29 cellular contexts compared by ENCODE assay signal in the genomic region with DNA sequence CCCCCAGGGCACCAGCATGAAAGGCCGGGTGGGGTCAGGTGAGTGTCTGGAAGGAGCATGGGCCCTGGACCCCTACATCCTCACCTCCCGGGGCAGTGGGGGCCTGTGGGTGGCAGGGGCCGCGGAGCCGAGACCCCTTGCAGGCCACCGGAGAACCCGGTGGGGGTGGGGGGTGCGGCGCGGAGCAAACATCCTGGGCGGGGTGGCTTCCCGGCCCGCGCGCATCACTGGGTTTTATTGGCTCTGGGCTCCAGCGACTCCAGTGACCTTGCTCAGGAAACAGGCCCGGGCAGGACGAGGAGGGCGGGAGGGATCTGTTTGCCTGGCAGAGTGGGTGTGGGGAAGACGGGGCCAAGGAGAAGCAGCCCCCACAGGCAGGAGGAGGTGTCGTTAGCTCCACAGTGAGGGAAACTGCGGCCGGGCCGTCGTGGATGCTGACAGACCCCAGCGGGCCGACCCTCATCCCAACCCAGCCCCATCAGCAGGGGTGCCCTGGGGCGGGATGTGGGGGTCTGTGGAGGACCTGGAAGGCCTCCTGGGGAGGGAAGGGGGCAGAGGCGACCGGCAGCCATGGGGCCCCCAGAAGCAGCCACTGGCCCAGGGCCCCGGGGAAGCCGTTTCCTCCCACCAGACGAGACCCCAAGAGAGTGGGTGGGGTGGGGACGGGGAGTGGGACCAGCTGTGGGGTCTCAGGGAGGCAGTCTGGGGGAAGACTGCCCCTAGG. TPM values are rescaled to one million over a fixed set of nuclear protein-coding genes. Genes with fewer than 3 reads are reported as not detected.
DNase-seq lines count a peak whose midpoint lies in the region; ATAC-seq, FAIRE-seq and TF ChIP-seq lines count a peak whose summit lies in the region.
"Had no signal": no experiment of that assay in that cellular context is flagged by ENCODE, and none has a peak within 500 bp of the region (broad histone marks: within the 10 kb centered on the region; RNA-seq: fewer than 3 reads in every experiment).

No MANE protein-coding gene starts in this region.

- no peak overlapping the region for H3K4me3 ChIP-seq in H7 (ENCODE audit: insufficient read depth, low read depth, low read length)
- H3K4me3 ChIP-seq in Panc1 (ENCODE audit: low read depth in 2 of 2, low read length in 2 of 2), result peak overlapping the region in 1 of 2 experiments; percentile 27; a peak in 1 of 4 replicates
- no peak overlapping the region for H3K4me3 ChIP-seq in kidney (ENCODE audit: low read length in 2 of 2)
- H3K4me3 ChIP-seq: GM12878, heart left ventricle, left ventricle myocardium inferior, ovary, stomach, tibial nerve had no signal

- H3K27ac Mint-ChIP-seq in activated CD4-positive, alpha-beta memory T cell treated with anti-CD3 and anti-CD28 coated beads, Interleukin-2, amount 10 ng/mL, durations not matched to agents 7 days and 5 days, result no peak overlapping the region
- no peak overlapping the region for H3K27ac Mint-ChIP-seq in activated naive CD8-positive, alpha-beta T cell treated with anti-CD3 and anti-CD28 coated beads for 36 hours
- H3K27ac Mint-ChIP-seq: activated naive CD4-positive, alpha-beta T cell treated with anti-CD3 and anti-CD28 coated beads for 36 hours; HFFc6; natural killer cell had no signal

- in situ Hi-C loops in Panc1 (cut with HindIII; ENCODE audit: low pct_unique_long_range_greater_than_20kb, low sequenced_read_pairs), result no loop called here

- no peak for TF ChIP-seq CTCF in Panc1 (IDR thresholded peaks at IDR 0.05)
- TF ChIP-seq CTCF in kidney (IDR thresholded peaks at IDR 0.05; ENCODE audit: borderline replicate concordance, extremely low read depth, insufficient read depth), result no peak

- H3K36me3 Mint-ChIP-seq in activated CD4-positive, alpha-beta memory T cell treated with anti-CD3 and anti-CD28 coated beads, Interleukin-2, amount 10 ng/mL, durations not matched to agents 7 days and 5 days (ENCODE audit: low read depth), result no peaks in the 10 kb centered on the region
- no peaks in the 10 kb centered on the region for H3K36me3 Mint-ChIP-seq in activated naive CD8-positive, alpha-beta T cell treated with anti-CD3 and anti-CD28 coated beads for 36 hours

- peak overlapping the region; percentile 88 for H3K27ac ChIP-seq in Panc1 (ENCODE audit: low read length)
- H3K27ac ChIP-seq in kidney (ENCODE audit: low read depth in 2 of 2, low read length in 2 of 2), result peak overlapping the region in 1 of 2 donors; percentile 22
- H3K27ac ChIP-seq: heart left ventricle, left ventricle myocardium inferior, ovary, stomach, tibial nerve had no signal

- no peak for FAIRE-seq in kidney (lab: Jason Lieb, UNC)
- FAIRE-seq: endometrium, GM12878 had no signal

- ATAC-seq in Panc1, result peak; percentile 68
- ATAC-seq in HG02571 (IDR thresholded peaks at IDR 0.05; ENCODE audit: unreplicated experiment), result no peak
- ATAC-seq in GM18873 (IDR thresholded peaks at IDR 0.05; ENCODE audit: low FRiP score, unreplicated experiment), result no peak
- ATAC-seq: GM12878, heart left ventricle, natural killer cell, Right ventricle myocardium inferior, sciatic nerve had no signal

- H3K36me3 ChIP-seq in H7 (replicated peaks; ENCODE audit: control insufficient read depth, insufficient read depth, low read length) (no peaks in the 10 kb centered on the region), Panc1 (ENCODE audit: control insufficient read depth, insufficient read depth, low read length) (no peaks in the 10 kb centered on the region), kidney (ENCODE audit: control insufficient read depth in 1 of 2, insufficient read depth in 2 of 2, low read length in 2 of 2) (no peaks in the 10 kb centered on the region)
- H3K36me3 ChIP-seq: heart left ventricle, left ventricle myocardium inferior, ovary, stomach had no signal

- no peak overlapping the region for H3K4me3 Mint-ChIP-seq in activated CD4-positive, alpha-beta memory T cell treated with anti-CD3 and anti-CD28 coated beads, Interleukin-2, amount 10 ng/mL, durations not matched to agents 7 days and 5 days
- H3K4me3 Mint-ChIP-seq in activated naive CD8-positive, alpha-beta T cell treated with anti-CD3 and anti-CD28 coated beads for 36 hours, result no peak overlapping the region
- H3K4me3 Mint-ChIP-seq: activated naive CD4-positive, alpha-beta T cell treated with anti-CD3 and anti-CD28 coated beads for 36 hours; HFFc6; natural killer cell had no signal

- intact Hi-C loops in Panc1 (cut with micrococcal nuclease; ENCODE audit: unreplicated experiment) (no loop called here), kidney (cut with DNase I) (no loop called here)

- H3K27me3 Mint-ChIP-seq in activated CD4-positive, alpha-beta memory T cell treated with anti-CD3 and anti-CD28 coated beads, Interleukin-2, amount 10 ng/mL, durations not matched to agents 7 days and 5 days, result no peaks in the 10 kb centered on the region
- H3K27me3 Mint-ChIP-seq in activated naive CD8-positive, alpha-beta T cell treated with anti-CD3 and anti-CD28 coated beads for 36 hours, result peaks cover 35% of the 10 kb centered on the region

- POLR2A ChIA-PET in Panc1 (lab: Charles Lee), result no interaction called here
- POLR2A ChIA-PET in activated CD4-positive, alpha-beta memory T cell treated with anti-CD3 and anti-CD28 coated beads, Interleukin-2, amount 10 ng/mL, durations not matched to agents 7 days and 5 days (lab: Charles Lee), result no interaction called here

- H3K4me1 Mint-ChIP-seq in activated CD4-positive, alpha-beta memory T cell treated with anti-CD3 and anti-CD28 coated beads, Interleukin-2, amount 10 ng/mL, durations not matched to agents 7 days and 5 days, result no peaks in the 10 kb centered on the region
- no peaks in the 10 kb centered on the region for H3K4me1 Mint-ChIP-seq in activated naive CD8-positive, alpha-beta T cell treated with anti-CD3 and anti-CD28 coated beads for 36 hours
- H3K4me1 Mint-ChIP-seq: natural killer cell had no signal

- H3K4me1 ChIP-seq in Panc1 (ENCODE audit: control insufficient read depth, insufficient read depth, low read length), result peaks cover 47% of the 10 kb centered on the region
- peaks cover 0 to 6% of the 10 kb centered on the region in 2 donors for H3K4me1 ChIP-seq in kidney (ENCODE audit: control insufficient read depth in 1 of 2, insufficient read depth in 1 of 2, low read depth in 1 of 2, low read length in 2 of 2)
- H3K4me1 ChIP-seq: left ventricle myocardium inferior had no signal

- no peaks in the 10 kb centered on the region for H3K27me3 ChIP-seq in H7 (ENCODE audit: control insufficient read depth, insufficient read depth, low read length)
- no peaks in the 10 kb centered on the region for H3K27me3 ChIP-seq in Panc1 (ENCODE audit: control insufficient read depth, insufficient read depth, low read length)
- H3K27me3 ChIP-seq: ovary had no signal

- no peaks in the 10 kb centered on the region; the same call in 1 of the 2 replicates for H3K9me3 ChIP-seq in Panc1 (ENCODE audit: control insufficient read depth, insufficient read depth, low read depth, low read length)
- H3K9me3 ChIP-seq in kidney (ENCODE audit: control insufficient read depth in 1 of 2, low read length in 2 of 2), result peaks cover 2 to 14% of the 10 kb centered on the region in 2 donors

- DNase-seq in A172 (ENCODE audit: low spot score), result peak; percentile 44
- DNase-seq in H7, result peak; percentile 66
- DNase-seq in Panc1 (ENCODE audit: low read depth, low spot score), result no peak
- DNase-seq in kidney, result peak; percentile 91
- no peak for DNase-seq in activated CD4-positive, alpha-beta memory T cell treated with anti-CD3 and anti-CD28 coated beads, Interleukin-2, amount 10 ng/mL, durations not matched to agents 7 days and 5 days
- no peak for DNase-seq in activated naive CD8-positive, alpha-beta T cell treated with anti-CD3 and anti-CD28 coated beads for 36 hours
- DNase-seq: activated CD4-positive, CD25-positive, alpha-beta regulatory T cell treated with anti-CD3 and anti-CD28 coated beads, Interleukin-2, amount 50 U/mL, for 72 hours; activated naive CD4-positive, alpha-beta T cell treated with anti-CD3 and anti-CD28 coated beads for 36 hours; activated T-cell treated with anti-CD3 and anti-CD28 coated beads, Interleukin-2, amount 50 U/mL, for 1 hour; heart left ventricle; left ventricle myocardium inferior; midbrain; natural killer cell; NCI-H1417 treated with DMSO at 0.1 percent for 48 hours; NCI-H748 treated with DMSO at 0.1 percent for 48 hours; ovary; stomach had no signal

- no peak overlapping the region for H3K9ac ChIP-seq in kidney (ENCODE audit: low read length in 2 of 2)

- BruUV-seq in Panc1 (replicated peaks; lab: Mats Ljungman, UMichigan), result no TSS peak

- H3K9me3 Mint-ChIP-seq in activated CD4-positive, alpha-beta memory T cell treated with anti-CD3 and anti-CD28 coated beads, Interleukin-2, amount 10 ng/mL, durations not matched to agents 7 days and 5 days, result peaks cover 10% of the 10 kb centered on the region
- H3K9me3 Mint-ChIP-seq in activated naive CD8-positive, alpha-beta T cell treated with anti-CD3 and anti-CD28 coated beads for 36 hours, result peaks cover 12% of the 10 kb centered on the region

- CTCF ChIA-PET in Panc1 (lab: Charles Lee), result no interaction called here
- CTCF ChIA-PET in activated CD4-positive, alpha-beta memory T cell treated with anti-CD3 and anti-CD28 coated beads, Interleukin-2, amount 10 ng/mL, durations not matched to agents 7 days and 5 days (lab: Charles Lee), result no interaction called here

RNA-seq across cellular contexts. Expression of a gene that starts 10.6 kb away (rescaled TPM):
- total RNA-seq in A172 (2014; rRNA removed; shearing (Covaris generic)), result not detected in 2 replicates
- total RNA-seq in H7 (2014; rRNA removed; shearing (Covaris generic)), result 0.18 and 0.21 TPM in 2 replicates
- total RNA-seq in Panc1 (2021; ENCODE audit: unreplicated experiment) (2.8 TPM), kidney (6.7 TPM)
- polyA plus RNA-seq in Panc1 (2012; ENCODE audit: insufficient read length), result 12.8 TPM
- polyA plus RNA-seq in kidney (ENCODE audit: insufficient read depth, low read depth, low replicate concordance), result not detected
- not detected for total RNA-seq in activated CD4-positive, alpha-beta memory T cell treated with anti-CD3 and anti-CD28 coated beads, Interleukin-2, amount 10 ng/mL, durations not matched to agents 7 days and 5 days
- not detected for total RNA-seq in activated naive CD8-positive, alpha-beta T cell treated with anti-CD3 and anti-CD28 coated beads for 36 hours
- total RNA-seq: A673; activated naive CD4-positive, alpha-beta T cell treated with anti-CD3 and anti-CD28 coated beads for 36 hours; GM12878; HFFc6; IMR-90; natural killer cell; ovary; sciatic nerve; stomach; tibial nerve had no signal
- polyA plus RNA-seq: BJ, GM12878, IMR-90, ovary had no signal

RNA-seq across cellular contexts. Expression of a gene that starts 12.9 kb away (rescaled TPM):
- total RNA-seq in A172 (2014; rRNA removed; shearing (Covaris generic)), result 2.9 TPM in 1 of 2 replicates, not detected in the other
- total RNA-seq in H7 (2014; rRNA removed; shearing (Covaris generic)), result not detected in 2 replicates
- total RNA-seq in Panc1 (2021; ENCODE audit: unreplicated experiment) (0.39 TPM), kidney (not detected)
- polyA plus RNA-seq in Panc1 (2012; ENCODE audit: insufficient read length), result 0.63 TPM
- polyA plus RNA-seq in kidney (ENCODE audit: insufficient read depth, low read depth, low replicate concordance), result not detected
- not detected for total RNA-seq in activated CD4-positive, alpha-beta memory T cell treated with anti-CD3 and anti-CD28 coated beads, Interleukin-2, amount 10 ng/mL, durations not matched to agents 7 days and 5 days
- not detected for total RNA-seq in activated naive CD8-positive, alpha-beta T cell treated with anti-CD3 and anti-CD28 coated beads for 36 hours
- total RNA-seq: A673; activated naive CD4-positive, alpha-beta T cell treated with anti-CD3 and anti-CD28 coated beads for 36 hours; cardiac septum; GM12878; heart left ventricle; HFFc6; IMR-90; left ventricle myocardium inferior; natural killer cell; sciatic nerve; stomach; tibial nerve had no signal
- polyA plus RNA-seq: BJ, GM12878, heart left ventricle, IMR-90, ovary, stomach had no signal

Comparison
In these comparisons a context has a peak if more than half of its experiments do, and no peak if none do; other contexts are left out.
1. DNase-seq: peak in A172 (single experiment), H7 (single experiment) and kidney (single experiment); none in Panc1 (single experiment), activated CD4-positive, alpha-beta memory T cell treated with anti-CD3 and anti-CD28 coated beads, Interleukin-2, amount 10 ng/mL, durations not matched to agents 7 days and 5 days (single experiment) and activated naive CD8-positive, alpha-beta T cell treated with anti-CD3 and anti-CD28 coated beads for 36 hours (single experiment).